19 cellular contexts compared by ENCODE assay signal in the genomic region with DNA sequence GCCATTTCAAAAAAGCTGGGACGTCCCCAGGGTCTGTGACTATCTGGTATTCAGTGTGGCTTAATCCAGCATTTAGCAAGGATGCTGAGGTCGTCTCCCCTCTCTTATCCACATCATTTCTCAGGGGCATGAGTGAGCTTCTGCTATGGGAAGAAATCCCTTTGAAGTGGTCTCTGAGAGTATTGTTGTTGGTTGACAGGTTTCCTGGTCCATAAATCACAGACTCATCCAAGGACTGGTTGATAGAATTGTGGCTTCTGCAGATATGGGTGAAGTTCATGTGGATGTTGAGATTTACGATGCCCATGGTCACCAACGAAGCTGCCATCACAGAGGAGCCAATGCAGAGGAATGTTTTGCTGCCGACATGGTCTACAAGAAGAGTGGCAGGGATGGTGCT. TPM values are rescaled to one million over a fixed set of nuclear protein-coding genes. Genes with fewer than 3 reads are reported as not detected.
DNase-seq lines count a peak whose midpoint lies in the region; FAIRE-seq and TF ChIP-seq lines count a peak whose summit lies in the region.
"Had no signal": no experiment of that assay in that cellular context is flagged by ENCODE, and none has a peak within 500 bp of the region (broad histone marks: within the 10 kb centered on the region; RNA-seq: fewer than 3 reads in every experiment).

No MANE protein-coding gene starts in this region.

- intact Hi-C loops in Calu3 (cut with micrococcal nuclease; ENCODE audit: unreplicated experiment), result no loop called here

- H3K9me3 Mint-ChIP-seq in Calu3 (ENCODE audit: low read depth, unreplicated experiment), result no peaks in the 10 kb centered on the region
- H3K9me3 Mint-ChIP-seq: CD14-positive monocyte; CD4-positive, alpha-beta T cell; CD8-positive, alpha-beta memory T cell; GM23338; H9 had no signal

- DNase-seq in Calu3 (no peak), SW480 (ENCODE audit: low spot score) (peak; percentile 61), kidney glomerular epithelial cell (lab: John Stamatoyannopoulos, UW) (peak; percentile 22), renal cortical epithelial cell (ENCODE audit: low read depth) (peak; percentile 21), nucleus accumbens (lab: John Stamatoyannopoulos, UW) (no peak), NCI-H748 treated with DMSO at 0.1 percent for 48 hours (lab: John Stamatoyannopoulos, UW) (no peak), urothelium cell line (ENCODE audit: low spot score) (no peak)
- DNase-seq: BE2C; CD4-positive, alpha-beta T cell; CD8-positive, alpha-beta memory T cell; COR-L47; DMS79; EL; GDM1; H9 had no signal

- H3K4me3 Mint-ChIP-seq in Calu3 (ENCODE audit: low read depth, unreplicated experiment), result no peak overlapping the region
- H3K4me3 Mint-ChIP-seq: CD14-positive monocyte; CD4-positive, alpha-beta T cell; CD8-positive, alpha-beta memory T cell; GM23338; H9 had no signal

- H3K27ac Mint-ChIP-seq in Calu3 (ENCODE audit: unreplicated experiment), result no peak overlapping the region
- H3K27ac Mint-ChIP-seq: CD4-positive, alpha-beta T cell; CD8-positive, alpha-beta memory T cell; GM23338; H9 had no signal

- H3K27me3 Mint-ChIP-seq in Calu3 (ENCODE audit: unreplicated experiment), result no peaks in the 10 kb centered on the region
- H3K27me3 Mint-ChIP-seq: CD4-positive, alpha-beta T cell had no signal

- CTCF ChIA-PET in Calu3 (lab: Charles Lee), result no interaction called here

- H3K4me1 Mint-ChIP-seq in Calu3 (ENCODE audit: low read depth, unreplicated experiment), result peaks cover 59% of the 10 kb centered on the region
- H3K4me1 Mint-ChIP-seq: CD8-positive, alpha-beta memory T cell; GM23338 had no signal

- no peak for TF ChIP-seq CTCF in Calu3 (IDR thresholded peaks at IDR 0.05; ENCODE audit: unreplicated experiment)

- H3K36me3 Mint-ChIP-seq in Calu3 (ENCODE audit: insufficient read depth, unreplicated experiment), result no peaks in the 10 kb centered on the region
- H3K36me3 Mint-ChIP-seq: CD8-positive, alpha-beta memory T cell had no signal

- TSS peak; percentile 18 for BruUV-seq in Calu3 (replicated peaks; lab: Mats Ljungman, UMichigan)

- FAIRE-seq in urothelium cell line (lab: Jason Lieb, UNC), result no peak
- FAIRE-seq: A204.1, GM12878 had no signal

RNA-seq across cellular contexts. Expression of a gene that starts 24.0 kb away (rescaled TPM):
- total RNA-seq in Calu3 (2022), result 12.7 and 15.8 TPM in 2 replicates
- total RNA-seq in renal cortical epithelial cell, result 1.8 and 3.6 TPM in 2 replicates
- total RNA-seq: CD4-positive, alpha-beta T cell; CD8-positive, alpha-beta memory T cell had no signal

Comparison
In these comparisons a context has a peak if more than half of its experiments do, and no peak if none do; other contexts are left out.
1. DNase-seq: peak in SW480 (single experiment), kidney glomerular epithelial cell (single experiment) and renal cortical epithelial cell (single experiment); none in Calu3 (single experiment), nucleus accumbens (0 of 56), NCI-H748 treated with DMSO at 0.1 percent for 48 hours (single experiment) and urothelium cell line (single experiment).